In genomic region chr22:35299717-35300497, GRCh38 we compare ENCODE assay signal across 1 cellular context.
A peak's percentile ranks its signal among the peaks of the same experiment; 100 is the strongest.
TF ChIP-seq lines count a peak whose summit lies in the region.

Gene TOM1 (plus strand): TSS chr22:35299894. CDS start chr22:35299929, 35 bp downstream.

TF ChIP-seq in HepG2, 621 proteins besides CTCF, POLR2A, EP300 and RAD21 (continued from another document and continues in another):
- TF ChIP-seq ATRX (CRISPR knock-in tag; IDR thresholded peaks at IDR 0.05; ENCODE audit: borderline replicate concordance) (no peak), MIER2 (CRISPR knock-in tag; IDR thresholded peaks at IDR 0.05) (no peak), BATF2 (CRISPR knock-in tag; IDR thresholded peaks at IDR 0.05) (no peak), MLX (CRISPR knock-in tag; IDR thresholded peaks at IDR 0.05) (peak; percentile 79; the same call in 1 of the 2 replicates), ZNF274 (CRISPR knock-in tag; IDR thresholded peaks at IDR 0.05) (no peak), ETV5 (CRISPR knock-in tag; IDR thresholded peaks at IDR 0.05; ENCODE audit: borderline replicate concordance) (peak; percentile 64), CREB3 (CRISPR knock-in tag; IDR thresholded peaks at IDR 0.05) (no peak), SATB2 (CRISPR knock-in tag; IDR thresholded peaks at IDR 0.05) (0 out of 2 replicates have a peak, but pooled peaks have one; percentile 12), GPBP1L1 (CRISPR knock-in tag; IDR thresholded peaks at IDR 0.05) (no peak), SMYD3 (CRISPR knock-in tag; IDR thresholded peaks at IDR 0.05) (peak; percentile 57; the same call in 1 of the 2 replicates), KLF13 (CRISPR knock-in tag; IDR thresholded peaks at IDR 0.05) (no peak), THAP11 (CRISPR knock-in tag; IDR thresholded peaks at IDR 0.05) (no peak; the same call in 1 of the 2 replicates), SRY (CRISPR knock-in tag; IDR thresholded peaks at IDR 0.05) (peak; percentile 61; the same call in 1 of the 2 replicates), STAT5B (CRISPR knock-in tag; IDR thresholded peaks at IDR 0.05) (0 out of 2 replicates have a peak, but pooled peaks have one; percentile 26), HNF1A (IDR thresholded peaks at IDR 0.05; ENCODE audit: low read depth) (0 out of 2 replicates have a peak, but pooled peaks have one; percentile 35), HNF1A (CRISPR knock-in tag; IDR thresholded peaks at IDR 0.05; ENCODE audit: borderline replicate concordance) (no peak), ZFAT (CRISPR knock-in tag; conservative IDR thresholded peaks at IDR 0.05) (no peak), ZNF431 (CRISPR knock-in tag; IDR thresholded peaks at IDR 0.05; ENCODE audit: borderline replicate concordance, low read depth) (0 out of 2 replicates have a peak, but pooled peaks have one; percentile 56), ZBTB40 (IDR thresholded peaks at IDR 0.05) (no peak), ZBTB40 (CRISPR knock-in tag; IDR thresholded peaks at IDR 0.05) (peak; percentile 74; the same call in 1 of the 2 replicates), PAWR (CRISPR knock-in tag; IDR thresholded peaks at IDR 0.05; ENCODE audit: borderline replicate concordance) (peak; percentile 73; the same call in 1 of the 2 replicates), KDM1A (CRISPR knock-in tag; IDR thresholded peaks at IDR 0.05) (no peak), FOXP4 (CRISPR knock-in tag; IDR thresholded peaks at IDR 0.05) (no peak; the same call in 1 of the 2 replicates), ZNF10 (CRISPR knock-in tag; IDR thresholded peaks at IDR 0.05; ENCODE audit: borderline replicate concordance, low read depth) (no peak), SNAI1 (CRISPR knock-in tag; IDR thresholded peaks at IDR 0.05; ENCODE audit: borderline replicate concordance) (no peak), ARNTL (CRISPR knock-in tag; IDR thresholded peaks at IDR 0.05) (0 out of 2 replicates have a peak, but pooled peaks have one; percentile 45), CEBPB (IDR thresholded peaks at IDR 0.05; ENCODE audit: borderline replicate concordance, low read depth, low read length) (no peak), TP53 (CRISPR knock-in tag; conservative IDR thresholded peaks at IDR 0.05) (0 out of 2 replicates have a peak, but pooled peaks have one; percentile 30), KLF6 (CRISPR knock-in tag; IDR thresholded peaks at IDR 0.05) (peak; percentile 66; the same call in 1 of the 2 replicates), ZNF749 (CRISPR knock-in tag; IDR thresholded peaks at IDR 0.05; ENCODE audit: borderline replicate concordance) (no peak), ZNF670 (CRISPR knock-in tag; IDR thresholded peaks at IDR 0.05; ENCODE audit: borderline replicate concordance) (peak; percentile 77; the same call in 1 of the 2 replicates), DBP (CRISPR knock-in tag; IDR thresholded peaks at IDR 0.05; ENCODE audit: not compliant biosample characterization) (peak; percentile 17)
